ENCODE assay signal across 1 cellular context in genomic region chr11:71786369-71787013, GRCh38.
TF ChIP-seq lines count a peak whose summit lies in the region.

No MANE protein-coding gene starts in this region.

TF ChIP-seq in K562, 482 proteins besides CTCF, POLR2A, EP300 and RAD21:
- TF ChIP-seq VEZF1 (CRISPR knock-in tag; IDR thresholded peaks at IDR 0.05) (peak; percentile 64), RBFOX2 (IDR thresholded peaks at IDR 0.05; ENCODE audit: low read depth, low read length) (peak; percentile 43), MBD2 (IDR thresholded peaks at IDR 0.05; ENCODE audit: borderline replicate concordance, low read depth) (0 out of 2 replicates have a peak, but pooled peaks have one; percentile 27), SP1 (CRISPR knock-in tag; IDR thresholded peaks at IDR 0.05) (0 out of 2 replicates have a peak, but pooled peaks have one; percentile 27), ATF7 (IDR thresholded peaks at IDR 0.05) (peak; percentile 27; the same call in 1 of the 2 replicates), POLR2G (IDR thresholded peaks at IDR 0.05; ENCODE audit: low read depth, low read length) (peak; percentile 65), PCBP1 (IDR thresholded peaks at IDR 0.05; ENCODE audit: low read depth, low read length, poor library complexity, severe bottlenecking) (peak; percentile 21), NRF1 (conservative IDR thresholded peaks at IDR 0.05 in 1 of 2, IDR thresholded peaks at IDR 0.05 in 1 of 2) (peak; percentile 59 to 65), PHF8 (IDR thresholded peaks at IDR 0.05; ENCODE audit: borderline replicate concordance, low read length) (peak; percentile 52; the same call in 1 of the 2 replicates), MAX (CRISPR knock-in tag; IDR thresholded peaks at IDR 0.05) (peak; percentile 55), ZFX (CRISPR knock-in tag; IDR thresholded peaks at IDR 0.05) (peak; percentile 73), RAD51 (IDR thresholded peaks at IDR 0.05; ENCODE audit: borderline replicate concordance, low read depth) (peak; percentile 64; the same call in 1 of the 2 replicates), USF1 (CRISPR knock-in tag; IDR thresholded peaks at IDR 0.05) (peak; percentile 81), USF2 (CRISPR knock-in tag; IDR thresholded peaks at IDR 0.05) (peak; percentile 71), KDM5B (IDR thresholded peaks at IDR 0.05; ENCODE audit: insufficient replicate concordance, low read depth, low read length) (peak; percentile 6), MAZ (CRISPR knock-in tag; conservative IDR thresholded peaks at IDR 0.05 in 1 of 2, IDR thresholded peaks at IDR 0.05 in 1 of 2) (peak in 1 of 2 experiments; percentile 47; a peak in 1 of 4 replicates), CXXC5 (CRISPR knock-in tag; IDR thresholded peaks at IDR 0.05) (peak; percentile 43; the same call in 1 of the 2 replicates)
- TF ChIP-seq, protein P1, sequence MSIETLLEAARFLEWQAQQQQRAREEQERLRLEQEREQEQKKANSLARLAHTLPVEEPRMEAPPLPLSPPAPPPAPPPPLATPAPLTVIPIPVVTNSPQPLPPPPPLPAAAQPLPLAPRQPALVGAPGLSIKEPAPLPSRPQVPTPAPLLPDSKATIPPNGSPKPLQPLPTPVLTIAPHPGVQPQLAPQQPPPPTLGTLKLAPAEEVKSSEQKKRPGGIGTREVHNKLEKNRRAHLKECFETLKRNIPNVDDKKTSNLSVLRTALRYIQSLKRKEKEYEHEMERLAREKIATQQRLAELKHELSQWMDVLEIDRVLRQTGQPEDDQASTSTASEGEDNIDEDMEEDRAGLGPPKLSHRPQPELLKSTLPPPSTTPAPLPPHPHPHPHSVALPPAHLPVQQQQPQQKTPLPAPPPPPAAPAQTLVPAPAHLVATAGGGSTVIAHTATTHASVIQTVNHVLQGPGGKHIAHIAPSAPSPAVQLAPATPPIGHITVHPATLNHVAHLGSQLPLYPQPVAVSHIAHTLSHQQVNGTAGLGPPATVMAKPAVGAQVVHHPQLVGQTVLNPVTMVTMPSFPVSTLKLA (conservative IDR thresholded peaks at IDR 0.05), result peak in 1 of 2 experiments; percentile 34; a peak in 1 of 4 replicates
- TF ChIP-seq, protein P2, sequence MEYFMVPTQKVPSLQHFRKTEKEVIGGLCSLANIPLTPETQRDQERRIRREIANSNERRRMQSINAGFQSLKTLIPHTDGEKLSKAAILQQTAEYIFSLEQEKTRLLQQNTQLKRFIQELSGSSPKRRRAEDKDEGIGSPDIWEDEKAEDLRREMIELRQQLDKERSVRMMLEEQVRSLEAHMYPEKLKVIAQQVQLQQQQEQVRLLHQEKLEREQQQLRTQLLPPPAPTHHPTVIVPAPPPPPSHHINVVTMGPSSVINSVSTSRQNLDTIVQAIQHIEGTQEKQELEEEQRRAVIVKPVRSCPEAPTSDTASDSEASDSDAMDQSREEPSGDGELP (CRISPR knock-in tag; IDR thresholded peaks at IDR 0.05; ENCODE audit: borderline replicate concordance), result peak; percentile 33; the same call in 1 of the 2 replicates
- TF ChIP-seq, protein P3, sequence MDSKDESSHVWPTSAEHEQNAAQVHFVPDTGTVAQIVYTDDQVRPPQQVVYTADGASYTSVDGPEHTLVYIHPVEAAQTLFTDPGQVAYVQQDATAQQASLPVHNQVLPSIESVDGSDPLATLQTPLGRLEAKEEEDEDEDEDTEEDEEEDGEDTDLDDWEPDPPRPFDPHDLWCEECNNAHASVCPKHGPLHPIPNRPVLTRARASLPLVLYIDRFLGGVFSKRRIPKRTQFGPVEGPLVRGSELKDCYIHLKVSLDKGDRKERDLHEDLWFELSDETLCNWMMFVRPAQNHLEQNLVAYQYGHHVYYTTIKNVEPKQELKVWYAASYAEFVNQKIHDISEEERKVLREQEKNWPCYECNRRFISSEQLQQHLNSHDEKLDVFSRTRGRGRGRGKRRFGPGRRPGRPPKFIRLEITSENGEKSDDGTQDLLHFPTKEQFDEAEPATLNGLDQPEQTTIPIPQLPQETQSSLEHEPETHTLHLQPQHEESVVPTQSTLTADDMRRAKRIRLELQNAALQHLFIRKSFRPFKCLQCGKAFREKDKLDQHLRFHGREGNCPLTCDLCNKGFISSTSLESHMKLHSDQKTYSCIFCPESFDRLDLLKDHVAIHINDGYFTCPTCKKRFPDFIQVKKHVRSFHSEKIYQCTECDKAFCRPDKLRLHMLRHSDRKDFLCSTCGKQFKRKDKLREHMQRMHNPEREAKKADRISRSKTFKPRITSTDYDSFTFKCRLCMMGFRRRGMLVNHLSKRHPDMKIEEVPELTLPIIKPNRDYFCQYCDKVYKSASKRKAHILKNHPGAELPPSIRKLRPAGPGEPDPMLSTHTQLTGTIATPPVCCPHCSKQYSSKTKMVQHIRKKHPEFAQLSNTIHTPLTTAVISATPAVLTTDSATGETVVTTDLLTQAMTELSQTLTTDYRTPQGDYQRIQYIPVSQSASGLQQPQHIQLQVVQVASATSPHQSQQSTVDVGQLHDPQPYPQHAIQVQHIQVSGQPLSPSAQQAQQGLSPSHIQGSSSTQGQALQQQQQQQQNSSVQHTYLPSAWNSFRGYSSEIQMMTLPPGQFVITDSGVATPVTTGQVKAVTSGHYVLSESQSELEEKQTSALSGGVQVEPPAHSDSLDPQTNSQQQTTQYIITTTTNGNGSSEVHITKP (IDR thresholded peaks at IDR 0.05; ENCODE audit: partially characterized antibody), result peak; percentile 83
